ENCODE assay signal across 1 cellular context in the genomic region with DNA sequence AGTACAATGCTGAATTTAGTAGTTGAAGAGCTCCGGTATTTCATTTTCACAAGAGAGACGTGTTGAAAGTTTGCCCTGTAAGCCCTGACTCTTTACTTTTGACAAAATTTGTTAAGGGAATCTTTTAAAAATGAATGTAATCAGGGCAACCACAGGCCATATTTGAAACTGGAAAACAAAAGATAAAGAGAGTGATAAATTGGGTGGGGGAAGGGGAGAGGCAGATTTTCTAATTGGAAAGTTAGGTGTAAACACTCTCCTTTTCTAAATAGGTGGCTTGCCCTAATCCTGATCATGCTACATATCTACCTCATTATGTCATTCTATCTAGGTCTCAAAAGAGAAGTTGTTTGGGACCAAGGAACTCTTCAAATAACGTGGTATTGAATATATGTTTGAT.
TF ChIP-seq lines count a peak whose summit lies in the region.

No MANE protein-coding gene starts in this region.

TF ChIP-seq in K562, 482 proteins besides CTCF, POLR2A, EP300 and RAD21 (continued from another document and continues in another):
- TF ChIP-seq, protein P1, sequence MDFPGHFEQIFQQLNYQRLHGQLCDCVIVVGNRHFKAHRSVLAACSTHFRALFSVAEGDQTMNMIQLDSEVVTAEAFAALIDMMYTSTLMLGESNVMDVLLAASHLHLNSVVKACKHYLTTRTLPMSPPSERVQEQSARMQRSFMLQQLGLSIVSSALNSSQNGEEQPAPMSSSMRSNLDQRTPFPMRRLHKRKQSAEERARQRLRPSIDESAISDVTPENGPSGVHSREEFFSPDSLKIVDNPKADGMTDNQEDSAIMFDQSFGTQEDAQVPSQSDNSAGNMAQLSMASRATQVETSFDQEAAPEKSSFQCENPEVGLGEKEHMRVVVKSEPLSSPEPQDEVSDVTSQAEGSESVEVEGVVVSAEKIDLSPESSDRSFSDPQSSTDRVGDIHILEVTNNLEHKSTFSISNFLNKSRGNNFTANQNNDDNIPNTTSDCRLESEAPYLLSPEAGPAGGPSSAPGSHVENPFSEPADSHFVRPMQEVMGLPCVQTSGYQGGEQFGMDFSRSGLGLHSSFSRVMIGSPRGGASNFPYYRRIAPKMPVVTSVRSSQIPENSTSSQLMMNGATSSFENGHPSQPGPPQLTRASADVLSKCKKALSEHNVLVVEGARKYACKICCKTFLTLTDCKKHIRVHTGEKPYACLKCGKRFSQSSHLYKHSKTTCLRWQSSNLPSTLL (IDR thresholded peaks at IDR 0.05): no peak
- TF ChIP-seq POLR2AphosphoS5 (IDR thresholded peaks at IDR 0.05; ENCODE audit: control insufficient read depth, insufficient read depth, low read depth, low read length): no peak
- no peak for TF ChIP-seq CHCHD3 (CRISPR knock-in tag; IDR thresholded peaks at IDR 0.05)
- peak; percentile 9; the same call in 1 of the 2 replicates for TF ChIP-seq TEAD4 (IDR thresholded peaks at IDR 0.05; ENCODE audit: low read length)
- no peak for TF ChIP-seq TEAD4 (CRISPR knock-in tag; IDR thresholded peaks at IDR 0.05; ENCODE audit: borderline replicate concordance)
- TF ChIP-seq ZSCAN32 (CRISPR knock-in tag; IDR thresholded peaks at IDR 0.05): no peak
- no peak for TF ChIP-seq KDM2B (CRISPR knock-in tag; IDR thresholded peaks at IDR 0.05)
- TF ChIP-seq NFATC3 (IDR thresholded peaks at IDR 0.05): no peak
- no peak for TF ChIP-seq ZNF347 (CRISPR knock-in tag; IDR thresholded peaks at IDR 0.05; ENCODE audit: low read depth)
- no peak for TF ChIP-seq YBX1 (IDR thresholded peaks at IDR 0.05)
- no peak for TF ChIP-seq NFYB (IDR thresholded peaks at IDR 0.05; ENCODE audit: extremely low read depth, insufficient read length)
- peak in 1 of 2 experiments; percentile 37; a peak in 1 of 4 replicates for TF ChIP-seq TRIM24 (IDR thresholded peaks at IDR 0.05)
- TF ChIP-seq XRCC4 (IDR thresholded peaks at IDR 0.05; ENCODE audit: extremely low read depth, insufficient read depth, insufficient read length): no peak
- TF ChIP-seq ERF (CRISPR knock-in tag; IDR thresholded peaks at IDR 0.05): no peak
- no peak for TF ChIP-seq PCBP1 (IDR thresholded peaks at IDR 0.05; ENCODE audit: low read depth, low read length, poor library complexity, severe bottlenecking)
- no peak for TF ChIP-seq ADNP (tag; IDR thresholded peaks at IDR 0.05)
- no peak for TF ChIP-seq RBM14 (IDR thresholded peaks at IDR 0.05; ENCODE audit: borderline replicate concordance, insufficient read depth, low read depth, low read length)
- TF ChIP-seq PRPF4 (IDR thresholded peaks at IDR 0.05; ENCODE audit: insufficient read depth, low read depth, low read length, poor library complexity, severe bottlenecking): no peak
- no peak for TF ChIP-seq FOXJ3 (CRISPR knock-in tag; IDR thresholded peaks at IDR 0.05)
- 0 out of 2 replicates have a peak, but pooled peaks have one; percentile 35 for TF ChIP-seq SMARCA4 (IDR thresholded peaks at IDR 0.05)
- no peak for TF ChIP-seq ELF1 (tag; IDR thresholded peaks at IDR 0.05)
- TF ChIP-seq, protein P2, sequence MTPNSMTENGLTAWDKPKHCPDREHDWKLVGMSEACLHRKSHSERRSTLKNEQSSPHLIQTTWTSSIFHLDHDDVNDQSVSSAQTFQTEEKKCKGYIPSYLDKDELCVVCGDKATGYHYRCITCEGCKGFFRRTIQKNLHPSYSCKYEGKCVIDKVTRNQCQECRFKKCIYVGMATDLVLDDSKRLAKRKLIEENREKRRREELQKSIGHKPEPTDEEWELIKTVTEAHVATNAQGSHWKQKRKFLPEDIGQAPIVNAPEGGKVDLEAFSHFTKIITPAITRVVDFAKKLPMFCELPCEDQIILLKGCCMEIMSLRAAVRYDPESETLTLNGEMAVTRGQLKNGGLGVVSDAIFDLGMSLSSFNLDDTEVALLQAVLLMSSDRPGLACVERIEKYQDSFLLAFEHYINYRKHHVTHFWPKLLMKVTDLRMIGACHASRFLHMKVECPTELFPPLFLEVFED (CRISPR knock-in tag; conservative IDR thresholded peaks at IDR 0.05): no peak
- TF ChIP-seq ZNF175 (CRISPR knock-in tag; IDR thresholded peaks at IDR 0.05; ENCODE audit: low read depth): no peak
- TF ChIP-seq MEIS2 (IDR thresholded peaks at IDR 0.05; ENCODE audit: partially characterized antibody): peak; percentile 24
- no peak for TF ChIP-seq TOE1 (IDR thresholded peaks at IDR 0.05; ENCODE audit: borderline replicate concordance)
- TF ChIP-seq TOE1 (CRISPR knock-in tag; IDR thresholded peaks at IDR 0.05; ENCODE audit: borderline replicate concordance, low read depth): no peak
- TF ChIP-seq HMG20B (CRISPR knock-in tag; IDR thresholded peaks at IDR 0.05): no peak
- no peak for TF ChIP-seq FOXK1 (CRISPR knock-in tag; IDR thresholded peaks at IDR 0.05; ENCODE audit: borderline replicate concordance)
- TF ChIP-seq, protein P3, sequence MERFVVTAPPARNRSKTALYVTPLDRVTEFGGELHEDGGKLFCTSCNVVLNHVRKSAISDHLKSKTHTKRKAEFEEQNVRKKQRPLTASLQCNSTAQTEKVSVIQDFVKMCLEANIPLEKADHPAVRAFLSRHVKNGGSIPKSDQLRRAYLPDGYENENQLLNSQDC (CRISPR knock-in tag; IDR thresholded peaks at IDR 0.05): no peak
- TF ChIP-seq SIRT6 (IDR thresholded peaks at IDR 0.05; ENCODE audit: low read depth, low read length): no peak
- TF ChIP-seq EWSR1 (IDR thresholded peaks at IDR 0.05; ENCODE audit: borderline replicate concordance, low read depth, partially characterized antibody): no peak
- no peak for TF ChIP-seq CAMTA2 (CRISPR knock-in tag; conservative IDR thresholded peaks at IDR 0.05)
- no peak for TF ChIP-seq NFE2L1 (tag; IDR thresholded peaks at IDR 0.05; ENCODE audit: borderline replicate concordance, low read depth)
- 0 out of 2 replicates have a peak, but pooled peaks have one; percentile 25 for TF ChIP-seq CREB3L1 (IDR thresholded peaks at IDR 0.05; ENCODE audit: borderline replicate concordance, low read depth)
- no peak for TF ChIP-seq YY1 (IDR thresholded peaks at IDR 0.05; ENCODE audit: borderline replicate concordance in 1 of 3, control insufficient read depth in 1 of 3, extremely low read depth in 1 of 3, insufficient read depth in 3 of 3, insufficient read length in 1 of 3, insufficient replicate concordance in 2 of 3, low read depth in 1 of 3, low read length in 2 of 3)
- TF ChIP-seq, protein P4, sequence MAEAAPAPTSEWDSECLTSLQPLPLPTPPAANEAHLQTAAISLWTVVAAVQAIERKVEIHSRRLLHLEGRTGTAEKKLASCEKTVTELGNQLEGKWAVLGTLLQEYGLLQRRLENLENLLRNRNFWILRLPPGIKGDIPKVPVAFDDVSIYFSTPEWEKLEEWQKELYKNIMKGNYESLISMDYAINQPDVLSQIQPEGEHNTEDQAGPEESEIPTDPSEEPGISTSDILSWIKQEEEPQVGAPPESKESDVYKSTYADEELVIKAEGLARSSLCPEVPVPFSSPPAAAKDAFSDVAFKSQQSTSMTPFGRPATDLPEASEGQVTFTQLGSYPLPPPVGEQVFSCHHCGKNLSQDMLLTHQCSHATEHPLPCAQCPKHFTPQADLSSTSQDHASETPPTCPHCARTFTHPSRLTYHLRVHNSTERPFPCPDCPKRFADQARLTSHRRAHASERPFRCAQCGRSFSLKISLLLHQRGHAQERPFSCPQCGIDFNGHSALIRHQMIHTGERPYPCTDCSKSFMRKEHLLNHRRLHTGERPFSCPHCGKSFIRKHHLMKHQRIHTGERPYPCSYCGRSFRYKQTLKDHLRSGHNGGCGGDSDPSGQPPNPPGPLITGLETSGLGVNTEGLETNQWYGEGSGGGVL (CRISPR knock-in tag; IDR thresholded peaks at IDR 0.05): no peak
- TF ChIP-seq HOMEZ (CRISPR knock-in tag; IDR thresholded peaks at IDR 0.05): no peak
- TF ChIP-seq HEY1 (CRISPR knock-in tag; IDR thresholded peaks at IDR 0.05; ENCODE audit: borderline replicate concordance): no peak
- no peak for TF ChIP-seq ELF2 (CRISPR knock-in tag; IDR thresholded peaks at IDR 0.05)
- TF ChIP-seq FOS (IDR thresholded peaks at IDR 0.05; ENCODE audit: extremely low read depth, insufficient read length): no peak
- TF ChIP-seq ILF3 (IDR thresholded peaks at IDR 0.05; ENCODE audit: borderline replicate concordance): no peak
- TF ChIP-seq, protein P5, sequence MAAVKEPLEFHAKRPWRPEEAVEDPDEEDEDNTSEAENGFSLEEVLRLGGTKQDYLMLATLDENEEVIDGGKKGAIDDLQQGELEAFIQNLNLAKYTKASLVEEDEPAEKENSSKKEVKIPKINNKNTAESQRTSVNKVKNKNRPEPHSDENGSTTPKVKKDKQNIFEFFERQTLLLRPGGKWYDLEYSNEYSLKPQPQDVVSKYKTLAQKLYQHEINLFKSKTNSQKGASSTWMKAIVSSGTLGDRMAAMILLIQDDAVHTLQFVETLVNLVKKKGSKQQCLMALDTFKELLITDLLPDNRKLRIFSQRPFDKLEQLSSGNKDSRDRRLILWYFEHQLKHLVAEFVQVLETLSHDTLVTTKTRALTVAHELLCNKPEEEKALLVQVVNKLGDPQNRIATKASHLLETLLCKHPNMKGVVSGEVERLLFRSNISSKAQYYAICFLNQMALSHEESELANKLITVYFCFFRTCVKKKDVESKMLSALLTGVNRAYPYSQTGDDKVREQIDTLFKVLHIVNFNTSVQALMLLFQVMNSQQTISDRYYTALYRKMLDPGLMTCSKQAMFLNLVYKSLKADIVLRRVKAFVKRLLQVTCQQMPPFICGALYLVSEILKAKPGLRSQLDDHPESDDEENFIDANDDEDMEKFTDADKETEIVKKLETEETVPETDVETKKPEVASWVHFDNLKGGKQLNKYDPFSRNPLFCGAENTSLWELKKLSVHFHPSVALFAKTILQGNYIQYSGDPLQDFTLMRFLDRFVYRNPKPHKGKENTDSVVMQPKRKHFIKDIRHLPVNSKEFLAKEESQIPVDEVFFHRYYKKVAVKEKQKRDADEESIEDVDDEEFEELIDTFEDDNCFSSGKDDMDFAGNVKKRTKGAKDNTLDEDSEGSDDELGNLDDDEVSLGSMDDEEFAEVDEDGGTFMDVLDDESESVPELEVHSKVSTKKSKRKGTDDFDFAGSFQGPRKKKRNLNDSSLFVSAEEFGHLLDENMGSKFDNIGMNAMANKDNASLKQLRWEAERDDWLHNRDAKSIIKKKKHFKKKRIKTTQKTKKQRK (IDR thresholded peaks at IDR 0.05; ENCODE audit: borderline replicate concordance, low read depth, low read length): no peak
- no peak for TF ChIP-seq MED1 (CRISPR knock-in tag; IDR thresholded peaks at IDR 0.05; ENCODE audit: borderline replicate concordance)
- TF ChIP-seq CTBP1 (IDR thresholded peaks at IDR 0.05; ENCODE audit: borderline replicate concordance): 0 out of 2 replicates have a peak, but pooled peaks have one; percentile 23
- no peak for TF ChIP-seq CREB5 (CRISPR knock-in tag; IDR thresholded peaks at IDR 0.05)
- no peak for TF ChIP-seq NEUROD1 (IDR thresholded peaks at IDR 0.05; ENCODE audit: borderline replicate concordance, low read depth, low read length, partially characterized antibody)
- peak; percentile 43 for TF ChIP-seq DPF2 (IDR thresholded peaks at IDR 0.05)
- no peak for TF ChIP-seq FOXP4 (CRISPR knock-in tag; IDR thresholded peaks at IDR 0.05; ENCODE audit: borderline replicate concordance)
- TF ChIP-seq RNF2 (IDR thresholded peaks at IDR 0.05): no peak
- TF ChIP-seq ZNF740 (CRISPR knock-in tag; IDR thresholded peaks at IDR 0.05): no peak
- TF ChIP-seq ZNF740 (tag; IDR thresholded peaks at IDR 0.05): no peak
